ENCODE assay signal across 1 cellular context in genomic region chr19:34773555-34773864, GRCh38.
TF ChIP-seq lines count a peak whose summit lies in the region.

No MANE protein-coding gene starts in this region.

TF ChIP-seq in K562, 482 proteins besides CTCF, POLR2A, EP300 and RAD21 (continued from another document):
- no peak for TF ChIP-seq RREB1 (CRISPR knock-in tag; IDR thresholded peaks at IDR 0.05)
- TF ChIP-seq RBM14 (IDR thresholded peaks at IDR 0.05; ENCODE audit: borderline replicate concordance, insufficient read depth, low read depth, low read length): no peak
- TF ChIP-seq BACH1 (tag; IDR thresholded peaks at IDR 0.05): no peak
- TF ChIP-seq NFYB (IDR thresholded peaks at IDR 0.05; ENCODE audit: extremely low read depth, insufficient read length): no peak
- TF ChIP-seq ZBTB49 (CRISPR knock-in tag; IDR thresholded peaks at IDR 0.05; ENCODE audit: borderline replicate concordance): no peak
- TF ChIP-seq ZNF197 (CRISPR knock-in tag; IDR thresholded peaks at IDR 0.05; ENCODE audit: low read depth): no peak
- TF ChIP-seq FOS (IDR thresholded peaks at IDR 0.05; ENCODE audit: extremely low read depth, insufficient read length): no peak
- no peak for TF ChIP-seq MCM5 (IDR thresholded peaks at IDR 0.05; ENCODE audit: low read depth)
